Comparison of ENCODE assay signal across 15 cellular contexts in genomic region chr2:161332568-161332967, GRCh38.
"Had no signal": no experiment of that assay in that cellular context is flagged by ENCODE, and none has a peak within 500 bp of the region (broad histone marks: within the 10 kb centered on the region; RNA-seq: fewer than 3 reads in every experiment).

No MANE protein-coding gene starts in this region.

- H3K4me1 ChIP-seq: lower lobe of right lung, uterus had no signal

- H3K27ac ChIP-seq: coronary artery, esophagus muscularis mucosa, lower lobe of right lung, uterus had no signal

- DNase-seq: activated CD4-positive, alpha-beta T cell treated with anti-CD3 and anti-CD28 coated beads for 1 hour; activated CD4-positive, alpha-beta T cell treated with anti-CD3 and anti-CD28 coated beads, Interleukin-2, amount 50 U/mL, for 1 hour; activated T-cell treated with anti-CD3 and anti-CD28 coated beads, Interleukin-2, amount 50 U/mL, for 1 hour; cerebellar nuclear complex; lower lobe of right lung; naive thymus-derived CD4-positive, alpha-beta T cell; posterior cingulate gyrus; stimulated activated CD4-positive, alpha-beta T cell treated with anti-CD3 and anti-CD28 coated beads, Interleukin-15, amount 100 ng/mL, for 24 hours; stimulated activated naive B cell treated with anti-CD40 and anti-IgM and Interleukin-4, amounts not matched to agents 10 μg/mL and 1 μg/mL and 100 μg/mL, for 72 hours; trophoblast cell; uterus had no signal

- H3K4me3 ChIP-seq: coronary artery, esophagus muscularis mucosa, lower lobe of right lung, smooth muscle cell, uterus had no signal

- H3K27me3 ChIP-seq: esophagus muscularis mucosa, uterus had no signal

- H3K4me2 ChIP-seq: smooth muscle cell had no signal

- ATAC-seq: lower lobe of right lung; naive thymus-derived CD4-positive, alpha-beta T cell; sciatic nerve; stimulated activated naive B cell treated with anti-CD40 and anti-IgM and Interleukin-4, amounts not matched to agents 10 μg/mL and 1 μg/mL and 100 μg/mL, for 72 hours had no signal

- H3K9me3 ChIP-seq: esophagus muscularis mucosa, lower lobe of right lung, uterus had no signal

- H3K36me3 ChIP-seq: esophagus muscularis mucosa, lower lobe of right lung, uterus had no signal
